ENCODE assay signal across 10 cellular contexts in the genomic region with DNA sequence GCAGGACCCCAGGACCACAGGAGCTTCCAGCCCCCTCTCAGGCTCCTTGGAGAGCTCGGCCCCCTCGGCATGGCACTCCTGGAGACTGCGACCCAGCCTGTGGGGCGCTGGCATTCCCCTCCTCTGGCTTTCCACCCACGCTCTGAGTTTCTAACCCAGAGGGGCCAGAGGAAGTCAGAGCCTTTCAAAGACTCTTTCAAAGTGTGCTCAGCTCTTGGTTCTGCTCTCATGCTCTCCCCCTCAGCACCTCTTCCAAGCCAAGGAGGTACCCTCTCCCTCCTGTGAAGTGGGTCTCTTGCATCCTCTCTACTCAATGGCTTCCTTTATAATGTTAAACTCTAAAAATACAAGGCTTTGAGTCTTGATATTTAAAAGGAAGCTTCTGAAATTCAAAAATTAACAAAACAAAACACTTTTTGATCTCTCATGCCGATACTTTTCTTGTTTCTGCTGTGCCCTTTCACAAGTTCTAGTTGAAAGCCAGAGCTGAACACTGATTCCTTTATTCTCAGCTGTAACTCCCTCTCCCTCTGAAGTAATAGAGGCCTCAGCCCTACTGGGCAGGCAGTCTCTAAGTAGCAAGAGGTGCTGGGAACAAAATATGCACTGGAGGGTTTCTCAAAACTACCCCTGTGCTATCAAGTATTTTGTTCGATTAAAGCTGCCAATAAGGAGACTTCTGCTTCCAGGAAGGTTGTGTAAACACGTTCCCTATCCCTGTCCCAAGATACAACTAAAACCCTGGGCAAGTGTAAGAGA.
A peak's percentile ranks its signal among the peaks of the same experiment; 100 is the strongest.
DNase-seq lines count a peak whose midpoint lies in the region; ATAC-seq, FAIRE-seq and TF ChIP-seq lines count a peak whose summit lies in the region.
"Had no signal": no experiment of that assay in that cellular context is flagged by ENCODE, and none has a peak within 500 bp of the region (broad histone marks: within the 10 kb centered on the region; RNA-seq: fewer than 3 reads in every experiment).

No MANE protein-coding gene starts in this region.

- no peak for ATAC-seq in central memory CD8-positive, alpha-beta T cell (replicated peaks; ENCODE audit: extremely low read depth, poor library complexity, severe bottlenecking)
- ATAC-seq in pancreas (peak in 3 of 4 donors; percentile 43 to 58 (median 46)), HG02970 (IDR thresholded peaks at IDR 0.05; ENCODE audit: low FRiP score, unreplicated experiment) (no peak), left colon (no peak)

- H3K27me3 ChIP-seq in CD4-positive, alpha-beta memory T cell (ENCODE audit: insufficient read depth, low read length): no peaks in the 10 kb centered on the region
- H3K27me3 ChIP-seq in HUES48 (ENCODE audit: control insufficient read depth, insufficient read depth, low read length) (peaks cover 92% of the 10 kb centered on the region), pancreas (no peaks in the 10 kb centered on the region)
- H3K27me3 ChIP-seq: colonic mucosa had no signal

- CTCF ChIA-PET in CD4-positive, alpha-beta memory T cell (lab: Charles Lee; ENCODE audit: partially characterized antibody): no interaction called here

- POLR2A ChIA-PET in CD4-positive, alpha-beta memory T cell (lab: Charles Lee; ENCODE audit: partially characterized antibody): no interaction called here

- intact Hi-C loops in CD4-positive, alpha-beta memory T cell (cut with micrococcal nuclease): no loop called here
- intact Hi-C loops in pancreas (cut with DNase I): no loop called here
- intact Hi-C loops in left colon (cut with DNase I, micrococcal nuclease): no loop called here

- FAIRE-seq in pancreas (lab: Jason Lieb, UNC) (no peak), GM19239 (lab: Jason Lieb, UNC) (no peak)
- FAIRE-seq: urothelium cell line had no signal

- no peaks in the 10 kb centered on the region for H3K36me3 Mint-ChIP-seq in CD4-positive, alpha-beta memory T cell
- H3K36me3 Mint-ChIP-seq in central memory CD8-positive, alpha-beta T cell (ENCODE audit: insufficient read depth): no peaks in the 10 kb centered on the region

- H3K4me3 Mint-ChIP-seq in CD4-positive, alpha-beta memory T cell: peak overlapping the region in 1 of 8 donors; percentile 62
- peak overlapping the region; percentile 14 for H3K4me3 Mint-ChIP-seq in central memory CD8-positive, alpha-beta T cell

- TF ChIP-seq CTCF in pancreas (IDR thresholded peaks at IDR 0.05): no peak

- no peaks in the 10 kb centered on the region for H3K4me1 ChIP-seq in CD4-positive, alpha-beta memory T cell (ENCODE audit: insufficient read depth, low read length)
- H3K4me1 ChIP-seq in HUES48 (ENCODE audit: control insufficient read depth, insufficient read depth, low read length) (peaks cover 5% of the 10 kb centered on the region; the same call in 1 of the 2 replicates), pancreas (no peaks in the 10 kb centered on the region)
- H3K4me1 ChIP-seq: colonic mucosa had no signal

- H3K27ac Mint-ChIP-seq in CD4-positive, alpha-beta memory T cell: peak overlapping the region in 6 of 7 donors; percentile 6 to 77 (median 46)
- no peak overlapping the region for H3K27ac Mint-ChIP-seq in central memory CD8-positive, alpha-beta T cell (ENCODE audit: low read depth)

- no peak overlapping the region for H3K9ac ChIP-seq in HUES48 (ENCODE audit: low read depth, low read length)

- H3K27ac ChIP-seq in CD4-positive, alpha-beta memory T cell (ENCODE audit: low read depth, low read length): no peak overlapping the region
- H3K27ac ChIP-seq in HUES48 (ENCODE audit: low read depth, low read length) (peak overlapping the region; percentile 56), pancreas (peak overlapping the region in 1 of 4 donors; percentile 10)
- H3K27ac ChIP-seq: colonic mucosa had no signal

- H3K36me3 ChIP-seq in CD4-positive, alpha-beta memory T cell (ENCODE audit: insufficient read depth, low read length): no peaks in the 10 kb centered on the region
- no peaks in the 10 kb centered on the region for H3K36me3 ChIP-seq in HUES48 (ENCODE audit: control insufficient read depth, insufficient read depth, low read length)
- no peaks in the 10 kb centered on the region for H3K36me3 ChIP-seq in pancreas
- H3K36me3 ChIP-seq: colonic mucosa had no signal

- no peaks in the 10 kb centered on the region for H3K27me3 Mint-ChIP-seq in CD4-positive, alpha-beta memory T cell
- no peaks in the 10 kb centered on the region for H3K27me3 Mint-ChIP-seq in central memory CD8-positive, alpha-beta T cell

- no peak for DNase-seq in CD4-positive, alpha-beta memory T cell
- DNase-seq in central memory CD8-positive, alpha-beta T cell (ENCODE audit: low spot score in 2 of 2): no peak
- DNase-seq in pancreas (no peak), left colon (no peak), HUDEP-2 (lab: John Stamatoyannopoulos, UW; ENCODE audit: unreplicated experiment in 76 of 76) (no peak), GM19239 (ENCODE audit: insufficient read length, low spot score) (no peak)
- DNase-seq: colonic mucosa had no signal

- 83% methylated on average over 8 of the region's 8 CpGs for WGBS in pancreas, 2 donors

- H3K9me3 ChIP-seq in CD4-positive, alpha-beta memory T cell (ENCODE audit: control insufficient read depth in 1 of 2, low read length in 2 of 2): no peaks in the 10 kb centered on the region
- H3K9me3 ChIP-seq in HUES48 (ENCODE audit: control insufficient read depth, insufficient read depth, low read length): no peaks in the 10 kb centered on the region
- no peaks in the 10 kb centered on the region for H3K9me3 ChIP-seq in pancreas
- H3K9me3 ChIP-seq: colonic mucosa had no signal

- no peaks in the 10 kb centered on the region for H3K9me3 Mint-ChIP-seq in CD4-positive, alpha-beta memory T cell
- H3K9me3 Mint-ChIP-seq in central memory CD8-positive, alpha-beta T cell: no peaks in the 10 kb centered on the region

- no peak overlapping the region for H3K4me3 ChIP-seq in CD4-positive, alpha-beta memory T cell (ENCODE audit: low read length in 2 of 2)
- H3K4me3 ChIP-seq in HUES48 (ENCODE audit: low read depth, low read length): no peak overlapping the region
- no peak overlapping the region for H3K4me3 ChIP-seq in pancreas
- H3K4me3 ChIP-seq: colonic mucosa had no signal

- peaks cover 9 to 20% (median 11%) of the 10 kb centered on the region in 4 donors for H3K4me1 Mint-ChIP-seq in CD4-positive, alpha-beta memory T cell
- no peaks in the 10 kb centered on the region for H3K4me1 Mint-ChIP-seq in central memory CD8-positive, alpha-beta T cell

Comparison
In these comparisons a context has a peak if more than half of its experiments do, and no peak if none do; other contexts are left out.
1. ATAC-seq: peak in pancreas (3 of 4); none in central memory CD8-positive, alpha-beta T cell (single experiment), HG02970 (single experiment) and left colon (single experiment).